In genomic region chr11:120702656-120703055, GRCh38 we compare ENCODE assay signal across 1 cellular context.
TF ChIP-seq lines count a peak whose summit lies in the region.

No MANE protein-coding gene starts in this region.

TF ChIP-seq in GM12878, 131 proteins besides CTCF, POLR2A, EP300 and RAD21 (continued from another document):
- TF ChIP-seq CEBPZ (IDR thresholded peaks at IDR 0.05; ENCODE audit: low read depth, low read length) = no peak
